15 cellular contexts compared by ENCODE assay signal in the genomic region with DNA sequence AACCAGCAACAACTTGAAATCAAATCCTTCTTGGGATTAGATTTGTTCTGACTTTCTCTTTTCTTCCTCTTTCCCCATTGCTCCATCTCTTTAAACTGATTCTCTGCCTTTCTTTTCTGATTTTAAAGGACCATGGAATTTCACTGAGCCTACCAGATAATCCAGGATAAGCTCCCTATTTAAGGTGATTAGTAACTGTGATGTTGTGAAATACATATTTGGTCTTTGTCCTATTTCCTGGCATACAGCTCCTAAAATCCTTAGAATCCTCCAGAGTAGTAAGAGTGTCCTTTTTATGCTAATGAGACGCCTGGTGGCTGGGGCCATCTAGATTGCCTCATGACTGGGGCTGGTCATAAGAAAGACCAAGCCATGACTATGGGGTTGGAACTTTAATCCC.
DNase-seq lines count a peak whose midpoint lies in the region; ATAC-seq and TF ChIP-seq lines count a peak whose summit lies in the region.
"Had no signal": no experiment of that assay in that cellular context is flagged by ENCODE, and none has a peak within 500 bp of the region (broad histone marks: within the 10 kb centered on the region; RNA-seq: fewer than 3 reads in every experiment).

No MANE protein-coding gene starts in this region.

- peak; percentile 38 for DNase-seq in NCI-H82 (lab: John Stamatoyannopoulos, UW)
- no peak for DNase-seq in NCI-H82 treated with DMSO at 0.1 percent for 48 hours (lab: John Stamatoyannopoulos, UW; ENCODE audit: unreplicated experiment)
- DNase-seq in mesothelial cell of epicardium (ENCODE audit: low spot score in 2 of 2, unreplicated experiment in 2 of 2) = no peak
- DNase-seq in posterior cingulate gyrus = no peak
- no peak for DNase-seq in NCI-H146 (lab: John Stamatoyannopoulos, UW)
- DNase-seq in nephron progenitor cell = no peak
- DNase-seq in activated CD8-positive, alpha-beta T cell treated with anti-CD3 and anti-CD28 coated beads for 36 hours = no peak
- DNase-seq: AML-193; Caco-2; CD4-positive, alpha-beta T cell; DMS79 treated with DMSO at 0.1 percent for 48 hours; GF-D8; H9 had no signal

- ATAC-seq in esophagus mucosa = peak; percentile 63
- ATAC-seq in activated CD8-positive, alpha-beta T cell treated with anti-CD3 and anti-CD28 coated beads for 36 hours = no peak
- ATAC-seq: A549 had no signal

- no peaks in the 10 kb centered on the region for H3K9me3 Mint-ChIP-seq in mesothelial cell of epicardium
- H3K9me3 Mint-ChIP-seq in nephron progenitor cell = no peaks in the 10 kb centered on the region
- no peaks in the 10 kb centered on the region for H3K9me3 Mint-ChIP-seq in activated CD8-positive, alpha-beta T cell treated with anti-CD3 and anti-CD28 coated beads for 36 hours
- H3K9me3 Mint-ChIP-seq: CD4-positive, alpha-beta T cell; H9 had no signal

- H3K27ac Mint-ChIP-seq in mesothelial cell of epicardium = peak overlapping the region; percentile 65
- no peak overlapping the region for H3K27ac Mint-ChIP-seq in nephron progenitor cell
- H3K27ac Mint-ChIP-seq in activated CD8-positive, alpha-beta T cell treated with anti-CD3 and anti-CD28 coated beads for 36 hours = no peak overlapping the region
- H3K27ac Mint-ChIP-seq: CD4-positive, alpha-beta T cell had no signal

- POLR2A ChIA-PET in activated CD8-positive, alpha-beta T cell treated with anti-CD3 and anti-CD28 coated beads for 36 hours (lab: Charles Lee) = no interaction called here

- CTCF ChIA-PET in activated CD8-positive, alpha-beta T cell treated with anti-CD3 and anti-CD28 coated beads for 36 hours (lab: Charles Lee) = no interaction called here

- intact Hi-C loops in posterior cingulate gyrus (cut with DNase I) = no loop called here
- intact Hi-C loops in activated CD8-positive, alpha-beta T cell treated with anti-CD3 and anti-CD28 coated beads for 36 hours (cut with micrococcal nuclease) = no loop called here

- H3K4me3 Mint-ChIP-seq in mesothelial cell of epicardium (no peak overlapping the region), nephron progenitor cell (no peak overlapping the region)
- no peak overlapping the region for H3K4me3 Mint-ChIP-seq in activated CD8-positive, alpha-beta T cell treated with anti-CD3 and anti-CD28 coated beads for 36 hours
- H3K4me3 Mint-ChIP-seq: CD4-positive, alpha-beta T cell; H9 had no signal

- peaks cover 52% of the 10 kb centered on the region for H3K4me1 Mint-ChIP-seq in mesothelial cell of epicardium
- peaks cover 8% of the 10 kb centered on the region for H3K4me1 Mint-ChIP-seq in nephron progenitor cell
- H3K4me1 Mint-ChIP-seq in activated CD8-positive, alpha-beta T cell treated with anti-CD3 and anti-CD28 coated beads for 36 hours (ENCODE audit: low read depth) = no peaks in the 10 kb centered on the region

- H3K36me3 Mint-ChIP-seq in mesothelial cell of epicardium = peaks cover 2% of the 10 kb centered on the region
- no peaks in the 10 kb centered on the region for H3K36me3 Mint-ChIP-seq in nephron progenitor cell (ENCODE audit: low read depth)
- no peaks in the 10 kb centered on the region for H3K36me3 Mint-ChIP-seq in activated CD8-positive, alpha-beta T cell treated with anti-CD3 and anti-CD28 coated beads for 36 hours (ENCODE audit: low read depth)

- no peaks in the 10 kb centered on the region for H3K27me3 Mint-ChIP-seq in mesothelial cell of epicardium (ENCODE audit: low read depth)
- no peaks in the 10 kb centered on the region for H3K27me3 Mint-ChIP-seq in nephron progenitor cell (ENCODE audit: low read depth, poor library complexity)
- peaks cover 3% of the 10 kb centered on the region for H3K27me3 Mint-ChIP-seq in activated CD8-positive, alpha-beta T cell treated with anti-CD3 and anti-CD28 coated beads for 36 hours
- H3K27me3 Mint-ChIP-seq: CD4-positive, alpha-beta T cell had no signal

- TF ChIP-seq CTCF in mesothelial cell of epicardium (IDR thresholded peaks at IDR 0.05; ENCODE audit: unreplicated experiment) (no peak), nephron progenitor cell (IDR thresholded peaks at IDR 0.05) (no peak)
- no peak for TF ChIP-seq CTCF in activated CD8-positive, alpha-beta T cell treated with anti-CD3 and anti-CD28 coated beads for 36 hours (IDR thresholded peaks at IDR 0.05)
